Comparison of ENCODE assay signal across 8 cellular contexts in genomic region chr3:33074217-33075067, GRCh38. TPM values are rescaled to one million over a fixed set of nuclear protein-coding genes. Genes with fewer than 3 reads are reported as not detected.
DNase-seq lines count a peak whose midpoint lies in the region; ATAC-seq and TF ChIP-seq lines count a peak whose summit lies in the region.

No MANE protein-coding gene starts in this region.

- H3K79me2 ChIP-seq in PC-9 (ENCODE audit: low read depth): no peaks in the 10 kb centered on the region

- ATAC-seq in thoracic aorta (ENCODE audit: insufficient number of reproducible peaks, low FRiP score, low read depth) (no peak), GM18517 (IDR thresholded peaks at IDR 0.05; ENCODE audit: unreplicated experiment) (no peak)

- H3K4me3 ChIP-seq in PC-9: no peak overlapping the region
- H3K4me3 ChIP-seq in thoracic aorta: no peak overlapping the region

- no peaks in the 10 kb centered on the region for H3K4me1 ChIP-seq in PC-9 (replicated peaks; ENCODE audit: insufficient read depth)
- no peaks in the 10 kb centered on the region for H3K4me1 ChIP-seq in thoracic aorta (ENCODE audit: control insufficient read depth in 1 of 2, low read depth in 2 of 2)

- H3K9me3 ChIP-seq in PC-9 (ENCODE audit: insufficient read depth, low read depth): no peaks in the 10 kb centered on the region
- no peaks in the 10 kb centered on the region for H3K9me3 ChIP-seq in thoracic aorta

- no peak overlapping the region for H2AFZ ChIP-seq in PC-9

- no peak overlapping the region for H3K4me3 Mint-ChIP-seq in nephron progenitor cell

- H3K27ac Mint-ChIP-seq in nephron progenitor cell: no peak overlapping the region

- H3F3A ChIP-seq in PC-9 (ENCODE audit: insufficient read depth, low read depth): no peaks in the 10 kb centered on the region

- H3K27ac ChIP-seq in PC-9: no peak overlapping the region
- H3K27ac ChIP-seq in thoracic aorta: no peak overlapping the region

- peaks cover 7% of the 10 kb centered on the region for H3K36me3 Mint-ChIP-seq in nephron progenitor cell (ENCODE audit: low read depth)

- H3K4me1 Mint-ChIP-seq in nephron progenitor cell: peaks cover 9% of the 10 kb centered on the region

- no peaks in the 10 kb centered on the region for H3K27me3 Mint-ChIP-seq in nephron progenitor cell (ENCODE audit: low read depth, poor library complexity)

- POLR2A ChIA-PET in PC-9 (lab: Charles Lee; ENCODE audit: unreplicated experiment): interaction anchor here (0.6 to 0.7 kb wide), 2 partner anchors 331 to 750 kb away, joined by 3 to 5 read pairs; no protein-coding TSS in a partner anchor

- no peak overlapping the region for H3K4me2 ChIP-seq in PC-9

- no peaks in the 10 kb centered on the region for H3K9me2 ChIP-seq in PC-9 (ENCODE audit: insufficient read depth)

- CTCF ChIA-PET in PC-9 (lab: Charles Lee): interaction anchor here (0.6 to 0.7 kb wide), 10 partner anchors 19 to 737 kb away, joined by 3 to 9 read pairs (median 5); partner anchors contain the start of gene CRTAP

- H3K36me3 ChIP-seq in PC-9 (ENCODE audit: low read depth) (no peaks in the 10 kb centered on the region), thoracic aorta (peaks cover 6% of the 10 kb centered on the region)

- H3K27me3 ChIP-seq in PC-9 (ENCODE audit: insufficient read depth, low read depth) (no peaks in the 10 kb centered on the region), thoracic aorta (replicated peaks; ENCODE audit: insufficient read depth) (no peaks in the 10 kb centered on the region)

- intact Hi-C loops in PC-9 (cut with micrococcal nuclease; ENCODE audit: unreplicated experiment): loop anchor here (1.0 kb wide), 1 partner anchor 127 kb away; no protein-coding TSS in a partner anchor

- H4K20me1 ChIP-seq in PC-9 (ENCODE audit: insufficient read depth): no peaks in the 10 kb centered on the region

- DNase-seq in HK-2 (ENCODE audit: unreplicated experiment) (peak; percentile 37), PC-9 (peak; percentile 38 to 39), fibroblast of gingiva (ENCODE audit: low read depth) (peak; percentile 55), nephron progenitor cell (peak; percentile 73), thoracic aorta (ENCODE audit: low spot score) (no peak)
- DNase-seq in activated T-cell treated with anti-CD3 and anti-CD28 coated beads, Interleukin-2, amount 50 U/mL, for 48 hours: peak; percentile 81 to 82

- no TSS peak for BruUV-seq in PC-9 (replicated peaks; lab: Mats Ljungman, UMichigan)

- H3K9me3 Mint-ChIP-seq in nephron progenitor cell: no peaks in the 10 kb centered on the region

- peak; percentile 96 for TF ChIP-seq CTCF in GM12872 (IDR thresholded peaks at IDR 0.05; ENCODE audit: insufficient read depth, low read depth, low read length)
- TF ChIP-seq CTCF in PC-9 (conservative IDR thresholded peaks at IDR 0.05): peak; percentile 78
- TF ChIP-seq CTCF in nephron progenitor cell (IDR thresholded peaks at IDR 0.05): peak; percentile 82
- TF ChIP-seq CTCF in thoracic aorta (IDR thresholded peaks at IDR 0.05): peak; percentile 72

RNA-seq across cellular contexts. Expression of gene GLB1, which starts 22.5 kb away (rescaled TPM):
- total RNA-seq in PC-9 (2021) (57.0 and 67.0 TPM in 2 replicates), thoracic aorta (100 to 1,000 TPM in 1 of 2 donors, 10 to 100 TPM in 1; 64.1 to 104 TPM)

RNA-seq across cellular contexts. Expression of gene TMPPE, which starts 22.5 kb away (rescaled TPM):
- total RNA-seq in PC-9 (2021) (5.4 and 6.2 TPM in 2 replicates), thoracic aorta (10 to 100 TPM in 1 of 2 donors, 1 to 10 TPM in 1; 6.5 to 12.1 TPM)

RNA-seq across cellular contexts. Expression of gene CRTAP, which starts 39.4 kb away (rescaled TPM):
- total RNA-seq in PC-9 (2021): 121 and 134 TPM in 2 replicates
- 100 to 1,000 TPM; 419 to 454 TPM for total RNA-seq in thoracic aorta
